14 cellular contexts compared by ENCODE assay signal in the genomic region with DNA sequence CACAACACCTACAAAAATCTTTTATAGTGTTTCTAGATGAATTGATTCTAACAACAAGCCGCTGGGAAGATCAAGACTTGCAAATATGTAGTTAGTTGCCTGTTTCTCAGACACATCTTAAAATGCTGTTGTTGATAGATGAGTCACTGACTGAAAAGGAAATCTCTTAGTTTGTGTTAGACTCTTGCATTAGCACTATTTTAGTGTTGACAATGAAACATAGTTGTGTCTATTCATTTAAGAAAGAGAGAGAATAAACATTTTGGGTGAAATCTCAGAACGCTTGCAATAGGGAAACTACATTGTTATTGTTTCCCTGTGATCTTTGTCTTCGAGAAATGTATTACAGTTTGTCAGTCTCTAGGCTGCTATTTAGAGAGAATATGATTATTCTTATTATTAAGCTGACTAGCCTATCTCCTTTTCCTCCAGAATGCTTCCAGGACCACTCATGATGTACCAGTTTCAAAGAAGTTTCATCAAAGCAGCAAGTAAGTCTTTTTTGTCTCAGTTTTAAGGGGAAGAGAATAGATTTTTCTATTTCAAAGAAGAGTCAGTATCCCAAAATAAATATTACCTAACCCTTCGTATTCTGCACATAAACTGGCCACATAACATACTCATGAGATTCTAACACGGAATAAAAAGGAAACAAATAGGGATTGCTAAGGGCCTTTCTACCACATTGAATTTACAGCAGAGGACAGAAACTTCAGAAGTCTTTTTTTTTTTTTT.
DNase-seq lines count a peak whose midpoint lies in the region; ATAC-seq and TF ChIP-seq lines count a peak whose summit lies in the region.
"Had no signal": no experiment of that assay in that cellular context is flagged by ENCODE, and none has a peak within 500 bp of the region (broad histone marks: within the 10 kb centered on the region; RNA-seq: fewer than 3 reads in every experiment).

No MANE protein-coding gene starts in this region.

- no peak for ATAC-seq in activated naive CD8-positive, alpha-beta T cell treated with anti-CD3 and anti-CD28 coated beads, Interleukin-2, amount 50 U/mL, for 24 hours
- ATAC-seq: CD8-positive, alpha-beta T cell; left lobe of liver had no signal

- peaks cover 19% of the 10 kb centered on the region; the same call in 1 of the 2 replicates for H3K36me3 Mint-ChIP-seq in HFFc6 (ENCODE audit: low read depth)
- peaks cover 39% of the 10 kb centered on the region for H3K36me3 Mint-ChIP-seq in activated naive CD8-positive, alpha-beta T cell treated with anti-CD3 and anti-CD28 coated beads, Interleukin-2, amount 50 U/mL, for 24 hours (ENCODE audit: low read depth)

- no peak overlapping the region for H3K27ac Mint-ChIP-seq in HFFc6
- peak overlapping the region; percentile 88 for H3K27ac Mint-ChIP-seq in activated naive CD8-positive, alpha-beta T cell treated with anti-CD3 and anti-CD28 coated beads, Interleukin-2, amount 50 U/mL, for 24 hours
- H3K27ac Mint-ChIP-seq: CD8-positive, alpha-beta T cell had no signal

- H3K27me3 Mint-ChIP-seq in HFFc6 (ENCODE audit: insufficient read depth) = no peaks in the 10 kb centered on the region
- H3K27me3 Mint-ChIP-seq in activated naive CD8-positive, alpha-beta T cell treated with anti-CD3 and anti-CD28 coated beads, Interleukin-2, amount 50 U/mL, for 24 hours = no peaks in the 10 kb centered on the region

- WGBS in mesodermal cell (ENCODE audit: insufficient coverage in 2 of 2), 2 experiments = 96% methylated on average over 4 of the region's 5 CpGs; no CpG with 5 or more reads in 1 of the 2 experiments

- peak overlapping the region; percentile 8 for H3K27ac ChIP-seq in mesodermal cell (ENCODE audit: low read depth, low read length, severe bottlenecking)
- H3K27ac ChIP-seq: PC-9, tibial nerve had no signal

- no peak overlapping the region for H3K4me3 Mint-ChIP-seq in HFFc6
- H3K4me3 Mint-ChIP-seq in activated naive CD8-positive, alpha-beta T cell treated with anti-CD3 and anti-CD28 coated beads, Interleukin-2, amount 50 U/mL, for 24 hours = peak overlapping the region; percentile 33
- H3K4me3 Mint-ChIP-seq: CD8-positive, alpha-beta T cell had no signal

- DNase-seq in ELR (ENCODE audit: low read depth) (peak; percentile 69), HFFc6 (peak; percentile 25), DMS53 (lab: John Stamatoyannopoulos, UW) (no peak), NCI-H2029 treated with DMSO at 0.1 percent for 48 hours (lab: John Stamatoyannopoulos, UW) (no peak), DMS153 (lab: John Stamatoyannopoulos, UW) (no peak), SIG-M5 (lab: John Stamatoyannopoulos, UW) (no peak)
- no peak for DNase-seq in activated naive CD8-positive, alpha-beta T cell treated with anti-CD3 and anti-CD28 coated beads, Interleukin-2, amount 50 U/mL, for 24 hours
- DNase-seq: activated CD4-positive, alpha-beta T cell treated with anti-CD3 and anti-CD28 coated beads, Interleukin-2, amount 50 U/mL, for 4 hours; CD8-positive, alpha-beta T cell; heart right ventricle; PC-9 had no signal

- H3K4me3 ChIP-seq in mesodermal cell (ENCODE audit: extremely low read depth, insufficient read depth, low read length, poor library complexity, severe bottlenecking) = no peak overlapping the region
- H3K4me3 ChIP-seq: heart right ventricle, PC-9, tibial nerve had no signal

- no peaks in the 10 kb centered on the region for H3K9me3 Mint-ChIP-seq in HFFc6
- no peaks in the 10 kb centered on the region for H3K9me3 Mint-ChIP-seq in activated naive CD8-positive, alpha-beta T cell treated with anti-CD3 and anti-CD28 coated beads, Interleukin-2, amount 50 U/mL, for 24 hours
- H3K9me3 Mint-ChIP-seq: CD8-positive, alpha-beta T cell had no signal

- no peaks in the 10 kb centered on the region for H3K36me3 ChIP-seq in mesodermal cell (ENCODE audit: control insufficient read depth, insufficient read depth, low read length)

- peaks cover 88% of the 10 kb centered on the region for H3K4me1 Mint-ChIP-seq in HFFc6 (ENCODE audit: low read depth)
- peaks cover 82% of the 10 kb centered on the region for H3K4me1 Mint-ChIP-seq in activated naive CD8-positive, alpha-beta T cell treated with anti-CD3 and anti-CD28 coated beads, Interleukin-2, amount 50 U/mL, for 24 hours

- peaks cover 5% of the 10 kb centered on the region for H3K4me1 ChIP-seq in mesodermal cell (ENCODE audit: control insufficient read depth, insufficient read depth, low read length, poor library complexity, severe bottlenecking)

- TF ChIP-seq CTCF in HFFc6 (IDR thresholded peaks at IDR 0.05) = no peak

- no peaks in the 10 kb centered on the region for H3K9me3 ChIP-seq in mesodermal cell (ENCODE audit: control insufficient read depth, low read length)
- H3K9me3 ChIP-seq: heart right ventricle, tibial nerve had no signal

Comparison
In these comparisons a context has a peak if more than half of its experiments do, and no peak if none do; other contexts are left out.
1. DNase-seq: peak in ELR (single experiment) and HFFc6 (single experiment); none in activated naive CD8-positive, alpha-beta T cell treated with anti-CD3 and anti-CD28 coated beads, Interleukin-2, amount 50 U/mL, for 24 hours (single experiment), DMS53 (single experiment), NCI-H2029 treated with DMSO at 0.1 percent for 48 hours (single experiment), DMS153 (single experiment) and SIG-M5 (single experiment).